11 cellular contexts compared by ENCODE assay signal in genomic region chr2:70412294-70413075, GRCh38.
"Had no signal": no experiment of that assay in that cellular context is flagged by ENCODE, and none has a peak within 500 bp of the region (broad histone marks: within the 10 kb centered on the region; RNA-seq: fewer than 3 reads in every experiment).

No MANE protein-coding gene starts in this region.

- H3K4me1 ChIP-seq: esophagus muscularis mucosa, tibial nerve had no signal

- H3K4me3 ChIP-seq: esophagus muscularis mucosa, smooth muscle cell, tibial nerve had no signal

- ATAC-seq: left cardiac atrium; stimulated activated effector memory CD8-positive, alpha-beta T cell treated with anti-CD3 and anti-CD28 coated beads, Interleukin-12 subunit alpha, Interleukin-12 subunit beta, amount 100 ng/mL, for 72 hours; T-helper 17 cell had no signal

- H3K4me2 ChIP-seq: smooth muscle cell had no signal

- H3K27ac ChIP-seq: esophagus muscularis mucosa, tibial nerve had no signal

- H3K36me3 ChIP-seq: esophagus muscularis mucosa, tibial nerve had no signal

- H3K27me3 ChIP-seq: tibial nerve had no signal

- DNase-seq: activated CD4-positive, alpha-beta T cell treated with anti-CD3 and anti-CD28 coated beads, Interleukin-2, amount 50 U/mL, for 1 hour; activated CD4-positive, CD25-positive, alpha-beta regulatory T cell; amygdala; left cardiac atrium; mesenchymal stem cell; retina; T-helper 17 cell had no signal

- H3K9me3 ChIP-seq: esophagus muscularis mucosa, tibial nerve had no signal
